ENCODE assay signal across 6 cellular contexts in genomic region chr5:24068507-24068906, GRCh38.
"Had no signal": no experiment of that assay in that cellular context is flagged by ENCODE, and none has a peak within 500 bp of the region (broad histone marks: within the 10 kb centered on the region; RNA-seq: fewer than 3 reads in every experiment).

No MANE protein-coding gene starts in this region.

- H2AFZ ChIP-seq: GM23338 had no signal

- H3K27ac ChIP-seq: HL-60 had no signal

- DNase-seq: H9, HFFc6 had no signal

- ATAC-seq: GM23338, HCT116, HepG2 had no signal

- H3K4me2 ChIP-seq: GM23338 had no signal

- H3K4me3 ChIP-seq: GM23338 had no signal
